Comparison of ENCODE assay signal across 21 cellular contexts in the genomic region with DNA sequence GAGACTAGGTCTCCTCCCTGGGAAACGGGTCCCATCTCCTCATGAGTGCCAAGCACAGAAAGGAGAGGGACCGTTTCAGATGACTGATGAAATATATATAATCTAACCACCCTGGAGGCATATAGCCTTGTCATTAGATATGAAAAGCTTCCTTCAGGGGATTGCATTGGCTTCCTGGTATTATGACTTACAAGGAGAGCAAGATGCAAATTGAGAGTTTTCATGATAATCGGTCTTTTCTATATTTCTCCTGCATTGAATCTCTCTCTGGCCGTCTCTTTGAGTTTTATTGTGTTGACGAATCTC.
"Had no signal": no experiment of that assay in that cellular context is flagged by ENCODE, and none has a peak within 500 bp of the region (broad histone marks: within the 10 kb centered on the region; RNA-seq: fewer than 3 reads in every experiment).

No MANE protein-coding gene starts in this region.

- H3K27ac ChIP-seq: colonic mucosa, esophagus squamous epithelium, gastroesophageal sphincter, sigmoid colon, vagina had no signal

- H3K4me3 ChIP-seq: colonic mucosa, dorsolateral prefrontal cortex, esophagus squamous epithelium, gastroesophageal sphincter, sigmoid colon, smooth muscle cell, vagina had no signal

- H3K36me3 ChIP-seq: colonic mucosa, esophagus squamous epithelium, gastroesophageal sphincter, sigmoid colon, vagina had no signal

- H3K9me3 ChIP-seq: colonic mucosa, esophagus squamous epithelium, gastroesophageal sphincter, sigmoid colon, vagina had no signal

- H3K4me1 ChIP-seq: colonic mucosa, esophagus squamous epithelium, gastroesophageal sphincter, sigmoid colon, vagina had no signal

- H3K4me2 ChIP-seq: smooth muscle cell had no signal

- H3K36me3 Mint-ChIP-seq: activated naive CD8-positive, alpha-beta T cell treated with anti-CD3 and anti-CD28 coated beads, Interleukin-2, amount 10 ng/mL, durations not matched to agents 7 days and 5 days; natural killer cell treated with Interleukin-12 subunit alpha and Interleukin-12 subunit beta and Interleukin-15 and Interleukin-18, amount 100 ng/mL, for 72 hours; stimulated activated naive B cell treated with anti-CD40 and anti-IgM and Interleukin-4, amounts not matched to agents 10 μg/mL and 1 μg/mL and 100 μg/mL, for 72 hours; type B pancreatic cell had no signal

- H3K4me1 Mint-ChIP-seq: activated naive CD8-positive, alpha-beta T cell treated with anti-CD3 and anti-CD28 coated beads, Interleukin-2, amount 10 ng/mL, durations not matched to agents 7 days and 5 days; activated T-helper 17 cell treated with anti-CD3 and anti-CD28 coated beads, Interleukin-2, amount 50 U/mL, for 72 hours had no signal

- H3K27ac Mint-ChIP-seq: activated naive CD8-positive, alpha-beta T cell treated with anti-CD3 and anti-CD28 coated beads, Interleukin-2, amount 10 ng/mL, durations not matched to agents 7 days and 5 days; activated T-cell treated with anti-CD3 and anti-CD28 coated beads, Interleukin-2, amount 50 U/mL, for 24 hours; activated T-helper 17 cell treated with anti-CD3 and anti-CD28 coated beads, Interleukin-2, amount 50 U/mL, for 72 hours; natural killer cell treated with Interleukin-12 subunit alpha and Interleukin-12 subunit beta and Interleukin-15 and Interleukin-18, amount 100 ng/mL, for 72 hours; stimulated activated naive B cell treated with anti-CD40 and anti-IgM and Interleukin-4, amounts not matched to agents 10 μg/mL and 1 μg/mL and 100 μg/mL, for 72 hours; type B pancreatic cell had no signal

- DNase-seq: activated CD8-positive, alpha-beta memory T cell treated with anti-CD3 and anti-CD28 coated beads for 24 hours; activated CD8-positive, alpha-beta memory T cell treated with anti-CD3 and anti-CD28 coated beads, Interleukin-2, amount 50 U/mL, for 4 hours; activated naive CD4-positive, alpha-beta T cell treated with Interleukin-2 at 50 U/mL for 16 hours; activated naive CD8-positive, alpha-beta T cell treated with anti-CD3 and anti-CD28 coated beads, Interleukin-2, amount 10 ng/mL, durations not matched to agents 7 days and 5 days; activated T-cell treated with anti-CD3 and anti-CD28 coated beads, Interleukin-2, amount 50 U/mL, for 24 hours; amniotic stem cell; colonic mucosa; dorsolateral prefrontal cortex; esophagus squamous epithelium; left cardiac atrium; midbrain; sigmoid colon; stimulated activated CD4-positive, alpha-beta T cell treated with anti-CD3 and anti-CD28 coated beads, Interleukin-15, amount 100 ng/mL, for 24 hours; stimulated activated CD8-positive, alpha-beta memory T cell treated with anti-CD3 and anti-CD28 coated beads, Interleukin-4, amount 100 ng/mL, for 48 hours; stimulated activated naive B cell treated with anti-CD40 and anti-IgM and Interleukin-4, amounts not matched to agents 10 μg/mL and 1 μg/mL and 100 μg/mL, for 72 hours had no signal

- H3K27me3 Mint-ChIP-seq: activated naive CD8-positive, alpha-beta T cell treated with anti-CD3 and anti-CD28 coated beads, Interleukin-2, amount 10 ng/mL, durations not matched to agents 7 days and 5 days; activated T-cell treated with anti-CD3 and anti-CD28 coated beads, Interleukin-2, amount 50 U/mL, for 24 hours; activated T-helper 17 cell treated with anti-CD3 and anti-CD28 coated beads, Interleukin-2, amount 50 U/mL, for 72 hours; natural killer cell treated with Interleukin-12 subunit alpha and Interleukin-12 subunit beta and Interleukin-15 and Interleukin-18, amount 100 ng/mL, for 72 hours; type B pancreatic cell had no signal

- H3K27me3 ChIP-seq: colonic mucosa, esophagus squamous epithelium, sigmoid colon, vagina had no signal

- H3K4me3 Mint-ChIP-seq: activated naive CD8-positive, alpha-beta T cell treated with anti-CD3 and anti-CD28 coated beads, Interleukin-2, amount 10 ng/mL, durations not matched to agents 7 days and 5 days; activated T-cell treated with anti-CD3 and anti-CD28 coated beads, Interleukin-2, amount 50 U/mL, for 24 hours; activated T-helper 17 cell treated with anti-CD3 and anti-CD28 coated beads, Interleukin-2, amount 50 U/mL, for 72 hours; natural killer cell treated with Interleukin-12 subunit alpha and Interleukin-12 subunit beta and Interleukin-15 and Interleukin-18, amount 100 ng/mL, for 72 hours; stimulated activated naive B cell treated with anti-CD40 and anti-IgM and Interleukin-4, amounts not matched to agents 10 μg/mL and 1 μg/mL and 100 μg/mL, for 72 hours; type B pancreatic cell had no signal

- H3K9me3 Mint-ChIP-seq: activated naive CD8-positive, alpha-beta T cell treated with anti-CD3 and anti-CD28 coated beads, Interleukin-2, amount 10 ng/mL, durations not matched to agents 7 days and 5 days had no signal
